12 cellular contexts compared by ENCODE assay signal in genomic region chr9:107274096-107274495, GRCh38. TPM values are rescaled to one million over a fixed set of nuclear protein-coding genes. Genes with fewer than 3 reads are reported as not detected.
DNase-seq lines count a peak whose midpoint lies in the region; ATAC-seq, FAIRE-seq and TF ChIP-seq lines count a peak whose summit lies in the region.
"Had no signal": no experiment of that assay in that cellular context is flagged by ENCODE, and none has a peak within 500 bp of the region (broad histone marks: within the 10 kb centered on the region; RNA-seq: fewer than 3 reads in every experiment).

No MANE protein-coding gene starts in this region.

- no peak overlapping the region for H2AFZ ChIP-seq in astrocyte (ENCODE audit: low read depth, low read length)

- no peaks in the 10 kb centered on the region for H3K36me3 ChIP-seq in astrocyte (ENCODE audit: insufficient read depth, low read length)

- H3K4me2 ChIP-seq in astrocyte (ENCODE audit: low read length), result peak overlapping the region; percentile 18

- no peaks in the 10 kb centered on the region for H3K27me3 Mint-ChIP-seq in astrocyte (ENCODE audit: low read depth, unreplicated experiment)

- peak overlapping the region; percentile 13 for H3K27ac ChIP-seq in astrocyte (ENCODE audit: low read depth, low read length)
- H3K27ac ChIP-seq: 22Rv1, testis had no signal

- no peaks in the 10 kb centered on the region for H4K20me1 ChIP-seq in astrocyte (ENCODE audit: insufficient read depth, low read length)

- no peaks in the 10 kb centered on the region for H3K36me3 Mint-ChIP-seq in astrocyte (ENCODE audit: low read depth, unreplicated experiment)
- no peaks in the 10 kb centered on the region for H3K36me3 Mint-ChIP-seq in stimulated activated effector memory CD8-positive, alpha-beta T cell treated with anti-CD3 and anti-CD28 coated beads, Interleukin-12 subunit alpha, Interleukin-12 subunit beta, amount 100 ng/mL, for 72 hours

- no peak overlapping the region for H3K4me3 ChIP-seq in astrocyte (ENCODE audit: insufficient read depth, low read depth, low read length)
- H3K4me3 ChIP-seq: testis had no signal

- peaks cover 41% of the 10 kb centered on the region for H3K4me1 Mint-ChIP-seq in astrocyte (ENCODE audit: low read depth, unreplicated experiment)
- H3K4me1 Mint-ChIP-seq in stimulated activated effector memory CD8-positive, alpha-beta T cell treated with anti-CD3 and anti-CD28 coated beads, Interleukin-12 subunit alpha, Interleukin-12 subunit beta, amount 100 ng/mL, for 72 hours, result peaks cover 8% of the 10 kb centered on the region

- FAIRE-seq in astrocyte (lab: Jason Lieb, UNC), result no peak

- peak overlapping the region; percentile 87 for H3K27ac Mint-ChIP-seq in astrocyte (ENCODE audit: unreplicated experiment)
- no peak overlapping the region for H3K27ac Mint-ChIP-seq in stimulated activated effector memory CD8-positive, alpha-beta T cell treated with anti-CD3 and anti-CD28 coated beads, Interleukin-12 subunit alpha, Interleukin-12 subunit beta, amount 100 ng/mL, for 72 hours

- no peak overlapping the region for H3K9ac ChIP-seq in astrocyte (ENCODE audit: low read length)

- H3K9me3 ChIP-seq in astrocyte (ENCODE audit: insufficient read depth, low read depth, low read length), result no peaks in the 10 kb centered on the region
- H3K9me3 ChIP-seq: testis had no signal

- peaks cover 14% of the 10 kb centered on the region for H3K4me1 ChIP-seq in astrocyte (ENCODE audit: insufficient read depth, low read length)
- H3K4me1 ChIP-seq: testis had no signal

- DNase-seq in DMS53 (lab: John Stamatoyannopoulos, UW) (peak; percentile 8), DMS53 treated with DMSO at 0.1 percent for 48 hours (lab: John Stamatoyannopoulos, UW; ENCODE audit: unreplicated experiment) (no peak), astrocyte (ENCODE audit: low read depth) (no peak), hippocampal formation (lab: John Stamatoyannopoulos, UW) (no peak), T-helper 9 cell (no peak)
- DNase-seq in stimulated activated effector memory CD8-positive, alpha-beta T cell treated with anti-CD3 and anti-CD28 coated beads, Interleukin-12 subunit alpha, Interleukin-12 subunit beta, amount 100 ng/mL, for 72 hours (ENCODE audit: low spot score in 2 of 2), result no peak
- no peak for DNase-seq in stimulated activated naive CD4-positive, alpha-beta T cell treated with Interleukin-2 at 50 U/mL for 16 hours (lab: John Stamatoyannopoulos, UW)
- DNase-seq: left colon, NCI-H345, testis had no signal

- no peak overlapping the region for H3K4me3 Mint-ChIP-seq in astrocyte (ENCODE audit: unreplicated experiment)
- H3K4me3 Mint-ChIP-seq in stimulated activated effector memory CD8-positive, alpha-beta T cell treated with anti-CD3 and anti-CD28 coated beads, Interleukin-12 subunit alpha, Interleukin-12 subunit beta, amount 100 ng/mL, for 72 hours, result no peak overlapping the region

- no peaks in the 10 kb centered on the region for H3K9me3 Mint-ChIP-seq in astrocyte (ENCODE audit: unreplicated experiment)
- no peaks in the 10 kb centered on the region for H3K9me3 Mint-ChIP-seq in stimulated activated effector memory CD8-positive, alpha-beta T cell treated with anti-CD3 and anti-CD28 coated beads, Interleukin-12 subunit alpha, Interleukin-12 subunit beta, amount 100 ng/mL, for 72 hours

- peak; percentile 72 for ATAC-seq in HG02943 (IDR thresholded peaks at IDR 0.05; ENCODE audit: low read depth, unreplicated experiment)
- peak; percentile 54 for ATAC-seq in stimulated activated effector memory CD8-positive, alpha-beta T cell treated with anti-CD3 and anti-CD28 coated beads, Interleukin-12 subunit alpha, Interleukin-12 subunit beta, amount 100 ng/mL, for 72 hours
- ATAC-seq: left colon had no signal

- no peaks in the 10 kb centered on the region for H3K27me3 ChIP-seq in astrocyte (ENCODE audit: insufficient read depth, low read length)
- H3K27me3 ChIP-seq: testis had no signal

- H3K79me2 ChIP-seq in astrocyte (ENCODE audit: insufficient read depth, low read length), result no peaks in the 10 kb centered on the region

- no peak for TF ChIP-seq CTCF in astrocyte (IDR thresholded peaks at IDR 0.05; ENCODE audit: insufficient read depth, low read depth, low read length)

RNA-seq across cellular contexts. Expression of gene RAD23B, which starts 9.0 kb away (rescaled TPM):
- 163 and 205 TPM in 2 replicates for total RNA-seq in astrocyte
